ENCODE assay signal across 2 cellular contexts in genomic region chr19:47421244-47421786, GRCh38.
TF ChIP-seq lines count a peak whose summit lies in the region.

No MANE protein-coding gene starts in this region.

TF ChIP-seq in SK-N-SH, 30 proteins besides CTCF, POLR2A, EP300 and RAD21 (continued from another document):
- TF ChIP-seq TAF1 (IDR thresholded peaks at IDR 0.05; ENCODE audit: borderline replicate concordance, low read depth, low read length): no peak
- no peak for TF ChIP-seq SMC3 (IDR thresholded peaks at IDR 0.05; ENCODE audit: low read depth, low read length)

TF ChIP-seq in SK-N-SH treated with all-trans-retinoic acid at 6 μM for 48 hours, 23 proteins besides CTCF, POLR2A, EP300 and RAD21 (continued from another document):
- TF ChIP-seq, protein P1, sequence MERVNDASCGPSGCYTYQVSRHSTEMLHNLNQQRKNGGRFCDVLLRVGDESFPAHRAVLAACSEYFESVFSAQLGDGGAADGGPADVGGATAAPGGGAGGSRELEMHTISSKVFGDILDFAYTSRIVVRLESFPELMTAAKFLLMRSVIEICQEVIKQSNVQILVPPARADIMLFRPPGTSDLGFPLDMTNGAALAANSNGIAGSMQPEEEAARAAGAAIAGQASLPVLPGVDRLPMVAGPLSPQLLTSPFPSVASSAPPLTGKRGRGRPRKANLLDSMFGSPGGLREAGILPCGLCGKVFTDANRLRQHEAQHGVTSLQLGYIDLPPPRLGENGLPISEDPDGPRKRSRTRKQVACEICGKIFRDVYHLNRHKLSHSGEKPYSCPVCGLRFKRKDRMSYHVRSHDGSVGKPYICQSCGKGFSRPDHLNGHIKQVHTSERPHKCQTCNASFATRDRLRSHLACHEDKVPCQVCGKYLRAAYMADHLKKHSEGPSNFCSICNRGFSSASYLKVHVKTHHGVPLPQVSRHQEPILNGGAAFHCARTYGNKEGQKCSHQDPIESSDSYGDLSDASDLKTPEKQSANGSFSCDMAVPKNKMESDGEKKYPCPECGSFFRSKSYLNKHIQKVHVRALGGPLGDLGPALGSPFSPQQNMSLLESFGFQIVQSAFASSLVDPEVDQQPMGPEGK (CRISPR knock-in tag; IDR thresholded peaks at IDR 0.05; ENCODE audit: borderline replicate concordance): no peak
- TF ChIP-seq OSR1 (CRISPR knock-in tag; IDR thresholded peaks at IDR 0.05): no peak
- TF ChIP-seq, protein P2, sequence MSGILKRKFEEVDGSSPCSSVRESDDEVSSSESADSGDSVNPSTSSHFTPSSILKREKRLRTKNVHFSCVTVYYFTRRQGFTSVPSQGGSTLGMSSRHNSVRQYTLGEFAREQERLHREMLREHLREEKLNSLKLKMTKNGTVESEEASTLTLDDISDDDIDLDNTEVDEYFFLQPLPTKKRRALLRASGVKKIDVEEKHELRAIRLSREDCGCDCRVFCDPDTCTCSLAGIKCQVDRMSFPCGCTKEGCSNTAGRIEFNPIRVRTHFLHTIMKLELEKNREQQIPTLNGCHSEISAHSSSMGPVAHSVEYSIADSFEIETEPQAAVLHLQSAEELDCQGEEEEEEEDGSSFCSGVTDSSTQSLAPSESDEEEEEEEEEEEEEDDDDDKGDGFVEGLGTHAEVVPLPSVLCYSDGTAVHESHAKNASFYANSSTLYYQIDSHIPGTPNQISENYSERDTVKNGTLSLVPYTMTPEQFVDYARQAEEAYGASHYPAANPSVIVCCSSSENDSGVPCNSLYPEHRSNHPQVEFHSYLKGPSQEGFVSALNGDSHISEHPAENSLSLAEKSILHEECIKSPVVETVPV (CRISPR knock-in tag; IDR thresholded peaks at IDR 0.05): no peak
- TF ChIP-seq, protein P3, sequence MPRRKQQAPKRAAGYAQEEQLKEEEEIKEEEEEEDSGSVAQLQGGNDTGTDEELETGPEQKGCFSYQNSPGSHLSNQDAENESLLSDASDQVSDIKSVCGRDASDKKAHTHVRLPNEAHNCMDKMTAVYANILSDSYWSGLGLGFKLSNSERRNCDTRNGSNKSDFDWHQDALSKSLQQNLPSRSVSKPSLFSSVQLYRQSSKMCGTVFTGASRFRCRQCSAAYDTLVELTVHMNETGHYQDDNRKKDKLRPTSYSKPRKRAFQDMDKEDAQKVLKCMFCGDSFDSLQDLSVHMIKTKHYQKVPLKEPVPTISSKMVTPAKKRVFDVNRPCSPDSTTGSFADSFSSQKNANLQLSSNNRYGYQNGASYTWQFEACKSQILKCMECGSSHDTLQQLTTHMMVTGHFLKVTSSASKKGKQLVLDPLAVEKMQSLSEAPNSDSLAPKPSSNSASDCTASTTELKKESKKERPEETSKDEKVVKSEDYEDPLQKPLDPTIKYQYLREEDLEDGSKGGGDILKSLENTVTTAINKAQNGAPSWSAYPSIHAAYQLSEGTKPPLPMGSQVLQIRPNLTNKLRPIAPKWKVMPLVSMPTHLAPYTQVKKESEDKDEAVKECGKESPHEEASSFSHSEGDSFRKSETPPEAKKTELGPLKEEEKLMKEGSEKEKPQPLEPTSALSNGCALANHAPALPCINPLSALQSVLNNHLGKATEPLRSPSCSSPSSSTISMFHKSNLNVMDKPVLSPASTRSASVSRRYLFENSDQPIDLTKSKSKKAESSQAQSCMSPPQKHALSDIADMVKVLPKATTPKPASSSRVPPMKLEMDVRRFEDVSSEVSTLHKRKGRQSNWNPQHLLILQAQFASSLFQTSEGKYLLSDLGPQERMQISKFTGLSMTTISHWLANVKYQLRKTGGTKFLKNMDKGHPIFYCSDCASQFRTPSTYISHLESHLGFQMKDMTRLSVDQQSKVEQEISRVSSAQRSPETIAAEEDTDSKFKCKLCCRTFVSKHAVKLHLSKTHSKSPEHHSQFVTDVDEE (CRISPR knock-in tag; IDR thresholded peaks at IDR 0.05): no peak
- no peak for TF ChIP-seq ZNF565 (CRISPR knock-in tag; conservative IDR thresholded peaks at IDR 0.05; ENCODE audit: low read depth)
- TF ChIP-seq, protein P4, sequence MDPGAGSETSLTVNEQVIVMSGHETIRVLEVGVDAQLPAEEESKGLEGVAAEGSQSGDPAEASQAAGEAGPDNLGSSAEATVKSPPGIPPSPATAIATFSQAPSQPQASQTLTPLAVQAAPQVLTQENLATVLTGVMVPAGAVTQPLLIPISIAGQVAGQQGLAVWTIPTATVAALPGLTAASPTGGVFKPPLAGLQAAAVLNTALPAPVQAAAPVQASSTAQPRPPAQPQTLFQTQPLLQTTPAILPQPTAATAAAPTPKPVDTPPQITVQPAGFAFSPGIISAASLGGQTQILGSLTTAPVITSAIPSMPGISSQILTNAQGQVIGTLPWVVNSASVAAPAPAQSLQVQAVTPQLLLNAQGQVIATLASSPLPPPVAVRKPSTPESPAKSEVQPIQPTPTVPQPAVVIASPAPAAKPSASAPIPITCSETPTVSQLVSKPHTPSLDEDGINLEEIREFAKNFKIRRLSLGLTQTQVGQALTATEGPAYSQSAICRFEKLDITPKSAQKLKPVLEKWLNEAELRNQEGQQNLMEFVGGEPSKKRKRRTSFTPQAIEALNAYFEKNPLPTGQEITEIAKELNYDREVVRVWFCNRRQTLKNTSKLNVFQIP (CRISPR knock-in tag; IDR thresholded peaks at IDR 0.05; ENCODE audit: borderline replicate concordance, low read depth): no peak
- no peak for TF ChIP-seq ARNTL (CRISPR knock-in tag; IDR thresholded peaks at IDR 0.05; ENCODE audit: borderline replicate concordance, low read depth)
- no peak for TF ChIP-seq ZFP3 (CRISPR knock-in tag; IDR thresholded peaks at IDR 0.05)
- TF ChIP-seq ZFP30 (CRISPR knock-in tag; IDR thresholded peaks at IDR 0.05): no peak
